8 cellular contexts compared by ENCODE assay signal in genomic region chr4:70994387-70995099, GRCh38. TPM values are rescaled to one million over a fixed set of nuclear protein-coding genes. Genes with fewer than 3 reads are reported as not detected.
DNase-seq lines count a peak whose midpoint lies in the region; FAIRE-seq and TF ChIP-seq lines count a peak whose summit lies in the region.

No MANE protein-coding gene starts in this region.

- no peak overlapping the region for H2AK5ac ChIP-seq in trophoblast cell (ENCODE audit: low read length)

- H3K18ac ChIP-seq in trophoblast cell (ENCODE audit: low read length), result no peak overlapping the region

- H3K14ac ChIP-seq in trophoblast cell (ENCODE audit: low read length), result no peak overlapping the region

- H3K9me3 Mint-ChIP-seq in HFFc6, result peaks cover 2% of the 10 kb centered on the region

- H3K4me1 ChIP-seq in duodenal mucosa (ENCODE audit: control insufficient read depth in 1 of 2, insufficient read depth in 2 of 2, low read length in 2 of 2), result peaks cover 31 to 34% of the 10 kb centered on the region in 2 donors
- peaks cover 0 to 4% of the 10 kb centered on the region in 2 experiments for H3K4me1 ChIP-seq in trophoblast cell (ENCODE audit: control insufficient read depth in 1 of 2, insufficient read depth in 2 of 2, low read length in 2 of 2)

- no peak overlapping the region for H2AFZ ChIP-seq in trophoblast cell (ENCODE audit: insufficient read depth, low read length, poor library complexity)

- H3K23ac ChIP-seq in trophoblast cell (ENCODE audit: low read length), result no peak overlapping the region

- H3K4me3 ChIP-seq in duodenal mucosa (ENCODE audit: low read depth in 1 of 2, low read length in 2 of 2) (peak overlapping the region; percentile 89 to 98), trophoblast cell (ENCODE audit: low read depth, low read length) (no peak overlapping the region)

- H3K4me2 ChIP-seq in trophoblast cell (ENCODE audit: low read length), result peak overlapping the region; percentile 63

- no CpG with 5 or more reads among the region's 10 CpGs for WGBS in trophoblast cell (ENCODE audit: extremely low coverage, insufficient coverage, insufficient read length)

- no peak for DNase-seq in GM18507 (ENCODE audit: extremely low spot score, insufficient read length, low read depth)
- no peak for DNase-seq in HFFc6
- peak; percentile 49 for DNase-seq in NOMO-1 treated with dmso at 0.1 percent for 144 hours (lab: John Stamatoyannopoulos, UW; ENCODE audit: unreplicated experiment)
- no peak for DNase-seq in trophoblast cell
- no peak for DNase-seq in DMS79 treated with DMSO at 0.1 percent for 48 hours (lab: John Stamatoyannopoulos, UW)
- no peak for DNase-seq in H4 (ENCODE audit: low spot score)
- no peak for DNase-seq in NCI-H2081 (lab: John Stamatoyannopoulos, UW)

- H3K4ac ChIP-seq in trophoblast cell (ENCODE audit: low read depth, low read length), result no peak overlapping the region

- H3K79me2 ChIP-seq in trophoblast cell (ENCODE audit: control insufficient read depth, insufficient read depth, low read length, poor library complexity), result peaks cover 5% of the 10 kb centered on the region

- no peak overlapping the region for H4K12ac ChIP-seq in trophoblast cell (ENCODE audit: low read depth, low read length)

- peaks cover 37% of the 10 kb centered on the region for H3K36me3 Mint-ChIP-seq in HFFc6 (ENCODE audit: low read depth)

- no peak overlapping the region for H3K27ac ChIP-seq in duodenal mucosa (ENCODE audit: low read depth, low read length)
- no peak overlapping the region for H3K27ac ChIP-seq in trophoblast cell (ENCODE audit: low read depth, low read length)

- no peak overlapping the region for H2BK12ac ChIP-seq in trophoblast cell (ENCODE audit: low read length)

- H3K27me3 Mint-ChIP-seq in HFFc6 (ENCODE audit: insufficient read depth), result no peaks in the 10 kb centered on the region; the same call in 1 of the 2 replicates

- no peak for TF ChIP-seq CTCF in HFFc6 (IDR thresholded peaks at IDR 0.05)

- H3K4me1 Mint-ChIP-seq in HFFc6 (ENCODE audit: low read depth), result peaks cover 55% of the 10 kb centered on the region

- H3K27me3 ChIP-seq in duodenal mucosa (ENCODE audit: control insufficient read depth in 1 of 2, insufficient read depth in 2 of 2, low read length in 2 of 2) (no peaks in the 10 kb centered on the region), trophoblast cell (ENCODE audit: insufficient read depth, low read length) (no peaks in the 10 kb centered on the region)

- no peak overlapping the region for H2BK5ac ChIP-seq in trophoblast cell (ENCODE audit: low read depth, low read length, poor library complexity)

- peaks cover 9% of the 10 kb centered on the region for H3K79me1 ChIP-seq in trophoblast cell (ENCODE audit: low read length)

- no peak overlapping the region for H4K8ac ChIP-seq in trophoblast cell (ENCODE audit: low read depth, low read length)

- H3K27ac Mint-ChIP-seq in HFFc6, result peak overlapping the region; percentile 92

- H3K9ac ChIP-seq in duodenal mucosa (ENCODE audit: low read depth in 1 of 2, low read length in 2 of 2) (peak overlapping the region; percentile 87 to 91), trophoblast cell (ENCODE audit: low read length) (no peak overlapping the region)

- peaks cover 0 to 8% of the 10 kb centered on the region in 2 donors for H3K36me3 ChIP-seq in duodenal mucosa (ENCODE audit: control insufficient read depth in 1 of 2, insufficient read depth in 2 of 2, low read length in 2 of 2)
- H3K36me3 ChIP-seq in trophoblast cell (ENCODE audit: control insufficient read depth in 1 of 2, insufficient read depth in 2 of 2, low read length in 2 of 2), result peaks cover 5 to 6% of the 10 kb centered on the region in 2 experiments

- H3K9me3 ChIP-seq in duodenal mucosa (ENCODE audit: control insufficient read depth in 1 of 2, low read length in 2 of 2) (no peaks in the 10 kb centered on the region), trophoblast cell (ENCODE audit: insufficient read depth, low read depth, low read length) (peaks cover 1% of the 10 kb centered on the region)

- peak; percentile 73 for FAIRE-seq in GM18507 (lab: Jason Lieb, UNC)

- H3K4me3 Mint-ChIP-seq in HFFc6, result peak overlapping the region; percentile 91

- no peak overlapping the region for H4K91ac ChIP-seq in trophoblast cell (ENCODE audit: low read depth, low read length)

- no peak overlapping the region for H2BK120ac ChIP-seq in trophoblast cell (ENCODE audit: insufficient read depth, low read length, poor library complexity)

RNA-seq across cellular contexts. Expression of gene DCK, which starts 1.1 kb away (rescaled TPM):
- 10 to 100 TPM; 13.1 to 23.9 (median 22.3) TPM for total RNA-seq in HFFc6 (2021; fragmentation: NEBNext Ultra II Directional; extraction: Animal tissue kit (Norgen Biotek cat#: 25700))
- 6.8 and 7.1 TPM in 2 replicates for polyA plus RNA-seq in trophoblast cell (2013)
- 28.7 and 38.2 TPM in 2 replicates for total RNA-seq in H4 (2014; rRNA removed; shearing (Covaris generic))
